Comparison of ENCODE assay signal across 8 cellular contexts in genomic region chr16:72787519-72788268, GRCh38.
DNase-seq lines count a peak whose midpoint lies in the region; ATAC-seq lines count a peak whose summit lies in the region.

No MANE protein-coding gene starts in this region.

- POLR2A ChIA-PET in CD8-positive, alpha-beta memory T cell (lab: Charles Lee) = no interaction called here

- H3K4me1 Mint-ChIP-seq in CD8-positive, alpha-beta memory T cell = peaks cover 13 to 22% (median 15%) of the 10 kb centered on the region in 3 donors
- H3K4me1 Mint-ChIP-seq in memory B cell = peaks cover 10% of the 10 kb centered on the region

- CTCF ChIA-PET in CD8-positive, alpha-beta memory T cell (lab: Charles Lee) = interaction anchor here (1.2 kb wide), 1 partner anchor 122 kb away, joined by 3 read pairs; no protein-coding TSS in a partner anchor

- no peaks in the 10 kb centered on the region for H3K9me3 Mint-ChIP-seq in CD8-positive, alpha-beta memory T cell
- no peaks in the 10 kb centered on the region for H3K9me3 Mint-ChIP-seq in memory B cell

- no peaks in the 10 kb centered on the region for H3K27me3 ChIP-seq in CD8-positive, alpha-beta memory T cell (ENCODE audit: insufficient read depth, low read length, poor library complexity, severe bottlenecking)

- H3K4me1 ChIP-seq in CD8-positive, alpha-beta memory T cell (ENCODE audit: insufficient read depth, low read length) = no peaks in the 10 kb centered on the region

- peak overlapping the region; percentile 51 for H3K4me3 ChIP-seq in CD8-positive, alpha-beta memory T cell (ENCODE audit: low read length)

- ATAC-seq in GM21529 (IDR thresholded peaks at IDR 0.05; ENCODE audit: unreplicated experiment) (peak; percentile 82), memory B cell (ENCODE audit: low read depth) (peak; percentile 95)

- in situ Hi-C loops in KBM-7 (cut with MboI; ENCODE audit: low pct_unique_long_range_greater_than_20kb, low sequenced_read_pairs) = no loop called here

- H3K27me3 Mint-ChIP-seq in CD8-positive, alpha-beta memory T cell = peaks cover 18 to 31% of the 10 kb centered on the region in 2 donors
- H3K27me3 Mint-ChIP-seq in memory B cell = peaks cover 2% of the 10 kb centered on the region

- H3K9me3 ChIP-seq in CD8-positive, alpha-beta memory T cell (ENCODE audit: low read length) = no peaks in the 10 kb centered on the region

- H3K36me3 ChIP-seq in CD8-positive, alpha-beta memory T cell (ENCODE audit: insufficient read depth, low read length) = no peaks in the 10 kb centered on the region

- H3K36me3 Mint-ChIP-seq in CD8-positive, alpha-beta memory T cell = no peaks in the 10 kb centered on the region
- no peaks in the 10 kb centered on the region for H3K36me3 Mint-ChIP-seq in memory B cell

- H3K4me3 Mint-ChIP-seq in CD8-positive, alpha-beta memory T cell = peak overlapping the region; percentile 81 to 94 (median 87)
- H3K4me3 Mint-ChIP-seq in memory B cell = peak overlapping the region; percentile 84

- no peak overlapping the region for H3K27ac ChIP-seq in CD8-positive, alpha-beta memory T cell (ENCODE audit: low read depth, low read length)

- DNase-seq in CD8-positive, alpha-beta memory T cell = peak; percentile 21 to 71 (median 40)
- peak; percentile 75 for DNase-seq in KBM-7
- DNase-seq in activated CD4-positive, alpha-beta T cell treated with anti-CD3 and anti-CD28 coated beads, Interleukin-2, amount 50 U/mL, for 24 hours (ENCODE audit: low read depth in 1 of 2, low spot score in 1 of 2) = peak; percentile 35 to 63
- DNase-seq in ecto neural progenitor cell (ENCODE audit: low spot score) = peak; percentile 76
- peak; percentile 29 to 44 for DNase-seq in memory B cell (ENCODE audit: low spot score in 2 of 2)
- DNase-seq in stimulated activated CD8-positive, alpha-beta memory T cell treated with anti-CD3 and anti-CD28 coated beads, Interleukin-12 subunit alpha, Interleukin-12 subunit beta, amount 100 ng/mL, for 1 hour (ENCODE audit: low read depth) = peak; percentile 35
- DNase-seq in NCI-H446 treated with DMSO at 0.1 percent for 48 hours (lab: John Stamatoyannopoulos, UW) = no peak

- peak overlapping the region in 5 of 8 donors; percentile 12 to 91 (median 64) for H3K27ac Mint-ChIP-seq in CD8-positive, alpha-beta memory T cell
- peak overlapping the region; percentile 56 for H3K27ac Mint-ChIP-seq in memory B cell
